In the genomic region with DNA sequence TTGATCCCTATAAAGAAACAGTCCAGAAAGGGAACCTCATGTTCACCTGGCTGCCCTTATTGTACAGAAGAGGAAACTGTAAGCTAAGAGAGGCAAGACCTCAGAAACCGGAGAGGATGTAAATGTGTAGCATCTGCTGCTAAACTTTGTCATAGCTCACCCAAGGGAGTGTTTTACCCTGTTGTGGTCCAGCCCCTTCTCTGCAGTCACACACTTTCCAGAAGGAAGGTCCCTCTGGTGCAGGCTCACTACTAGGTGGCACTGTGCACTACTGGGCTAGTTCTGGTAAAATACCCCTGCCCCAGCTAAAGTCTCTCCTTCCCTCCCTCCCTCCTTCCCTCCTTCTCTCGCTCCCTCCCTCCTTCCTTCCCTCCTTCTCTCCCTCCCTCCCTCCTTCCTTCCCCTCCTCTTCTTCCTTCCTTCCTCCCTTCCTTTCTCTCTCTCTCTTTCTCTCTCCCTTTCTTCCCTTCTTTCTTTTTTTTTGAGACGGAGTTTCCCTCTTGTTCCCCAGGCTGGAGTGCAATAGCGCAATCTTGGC, we compare ENCODE assay signal across 1 cellular context.
TF ChIP-seq lines count a peak whose summit lies in the region.

No MANE protein-coding gene starts in this region.

TF ChIP-seq in SK-N-SH, 30 proteins besides CTCF, POLR2A, EP300 and RAD21 (continued from another document):
- TF ChIP-seq, protein P1, sequence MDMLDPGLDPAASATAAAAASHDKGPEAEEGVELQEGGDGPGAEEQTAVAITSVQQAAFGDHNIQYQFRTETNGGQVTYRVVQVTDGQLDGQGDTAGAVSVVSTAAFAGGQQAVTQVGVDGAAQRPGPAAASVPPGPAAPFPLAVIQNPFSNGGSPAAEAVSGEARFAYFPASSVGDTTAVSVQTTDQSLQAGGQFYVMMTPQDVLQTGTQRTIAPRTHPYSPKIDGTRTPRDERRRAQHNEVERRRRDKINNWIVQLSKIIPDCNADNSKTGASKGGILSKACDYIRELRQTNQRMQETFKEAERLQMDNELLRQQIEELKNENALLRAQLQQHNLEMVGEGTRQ (IDR thresholded peaks at IDR 0.05; ENCODE audit: borderline replicate concordance, low read depth, low read length) = no peak
